ENCODE assay signal across 1 cellular context in genomic region chr2:27149575-27150405, GRCh38.
TF ChIP-seq lines count a peak whose summit lies in the region.

No MANE protein-coding gene starts in this region.

TF ChIP-seq in H1, 55 proteins besides CTCF, POLR2A, EP300 and RAD21:
- TF ChIP-seq PHF8 (conservative IDR thresholded peaks at IDR 0.05; ENCODE audit: low read depth, low read length) (no peak), YY1 (IDR thresholded peaks at IDR 0.05; ENCODE audit: low read depth, low read length) (no peak), TAF1 (IDR thresholded peaks at IDR 0.05; ENCODE audit: low read depth, low read length) (no peak), CHD1 (IDR thresholded peaks at IDR 0.05; ENCODE audit: low read depth, low read length) (no peak), KDM1A (IDR thresholded peaks at IDR 0.05; ENCODE audit: borderline replicate concordance, low read length) (no peak)
